Comparison of ENCODE assay signal across 8 cellular contexts in the genomic region with DNA sequence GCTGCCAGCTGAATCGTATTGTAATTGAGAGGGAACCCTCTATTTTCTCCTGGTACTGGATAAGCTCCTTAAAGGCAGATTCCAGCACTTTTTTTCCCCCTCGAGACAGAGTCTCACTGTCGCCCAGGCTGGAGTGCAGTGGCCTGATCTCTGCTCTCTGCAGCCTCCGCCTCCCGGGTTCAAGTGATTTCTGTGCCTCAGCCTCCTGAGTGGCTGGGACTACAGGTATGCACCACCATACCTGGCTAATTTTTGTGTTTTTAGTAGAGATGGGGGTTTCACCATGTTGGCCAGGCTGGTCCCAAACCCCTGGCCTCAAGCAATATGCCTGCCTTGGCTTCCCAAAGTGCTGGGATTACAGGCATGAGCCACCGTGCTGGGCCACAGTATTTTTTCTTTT. TPM values are rescaled to one million over a fixed set of nuclear protein-coding genes. Genes with fewer than 3 reads are reported as not detected.
A peak's percentile ranks its signal among the peaks of the same experiment; 100 is the strongest.
DNase-seq lines count a peak whose midpoint lies in the region; TF ChIP-seq lines count a peak whose summit lies in the region.
"Not testable (repeated sequence)": the region's sequence is repeated elsewhere in the genome, so short reads cannot be mapped to it uniquely, and the experiment has no call there.

No MANE protein-coding gene starts in this region.

- not testable (repeated sequence) for H3K4me3 Mint-ChIP-seq in activated naive CD4-positive, alpha-beta T cell treated with anti-CD3 and anti-CD28 coated beads for 36 hours; nephron progenitor cell

- not testable (repeated sequence) for TF ChIP-seq POLR2A in breast epithelium (IDR thresholded peaks at IDR 0.05); spleen (IDR thresholded peaks at IDR 0.05)

- not testable (repeated sequence) for H3K36me3 ChIP-seq in breast epithelium
- peaks cover 19% of the 10 kb centered on the region for H3K36me3 ChIP-seq in right atrium auricular region
- peaks cover 0 to 28% (median 25%) of the 10 kb centered on the region in 6 donors for H3K36me3 ChIP-seq in spleen

- TF ChIP-seq CTCF in 22Rv1 (IDR thresholded peaks at IDR 0.05); breast epithelium (IDR thresholded peaks at IDR 0.05); right atrium auricular region (IDR thresholded peaks at IDR 0.05); nephron progenitor cell (IDR thresholded peaks at IDR 0.05); spleen (IDR thresholded peaks at IDR 0.05 in 8 of 11, conservative IDR thresholded peaks at IDR 0.05 in 3 of 11): not testable (repeated sequence)

- H3K27ac ChIP-seq in 22Rv1 (peak overlapping the region; percentile 47), breast epithelium (peak overlapping the region; percentile 38 to 88)
- H3K27ac ChIP-seq in right atrium auricular region, spleen: not testable (repeated sequence)

- 82 to 93% (median 90%) methylated on average over 4 to 6 of the region's 6 CpGs for WGBS in spleen, 5 donors

- CTCF ChIA-PET in activated naive CD4-positive, alpha-beta T cell treated with anti-CD3 and anti-CD28 coated beads for 36 hours (lab: Charles Lee), result interaction anchor here (0.8 to 5.8 kb wide), 2 partner anchors 70 to 132 kb away, joined by 4 to 113 read pairs; no protein-coding TSS in a partner anchor

- H3K27ac Mint-ChIP-seq in activated naive CD4-positive, alpha-beta T cell treated with anti-CD3 and anti-CD28 coated beads for 36 hours, result peak overlapping the region; percentile 2
- peak overlapping the region; percentile 56 for H3K27ac Mint-ChIP-seq in nephron progenitor cell

- intact Hi-C loops in activated naive CD4-positive, alpha-beta T cell treated with anti-CD3 and anti-CD28 coated beads for 36 hours (cut with micrococcal nuclease); breast epithelium (cut with DNase I; ENCODE audit: low total_unique reads): not testable (repeated sequence)
- intact Hi-C loops in spleen (cut with DNase I; ENCODE audit: low total_unique reads), result loop anchor here (2.0 kb wide), 1 partner anchor 71 kb away; no protein-coding TSS in a partner anchor

- H3K36me3 Mint-ChIP-seq in activated naive CD4-positive, alpha-beta T cell treated with anti-CD3 and anti-CD28 coated beads for 36 hours (ENCODE audit: low read depth), result peaks cover 14% of the 10 kb centered on the region
- peaks cover 19% of the 10 kb centered on the region for H3K36me3 Mint-ChIP-seq in nephron progenitor cell (ENCODE audit: low read depth)

- H3K4me1 Mint-ChIP-seq in activated naive CD4-positive, alpha-beta T cell treated with anti-CD3 and anti-CD28 coated beads for 36 hours (ENCODE audit: low read depth), result peaks cover 14% of the 10 kb centered on the region
- not testable (repeated sequence) for H3K4me1 Mint-ChIP-seq in nephron progenitor cell

- not testable (repeated sequence) for H3K9me3 ChIP-seq in breast epithelium, right atrium auricular region, spleen

- H3K4me1 ChIP-seq in breast epithelium, right atrium auricular region: not testable (repeated sequence)
- peaks cover 0 to 12% (median 9%) of the 10 kb centered on the region in 6 donors for H3K4me1 ChIP-seq in spleen

- H3K27me3 Mint-ChIP-seq in activated naive CD4-positive, alpha-beta T cell treated with anti-CD3 and anti-CD28 coated beads for 36 hours (ENCODE audit: low read depth); nephron progenitor cell (ENCODE audit: low read depth, poor library complexity): not testable (repeated sequence)

- DNase-seq in NCI-H82 treated with DMSO at 0.1 percent for 48 hours (lab: John Stamatoyannopoulos, UW; ENCODE audit: unreplicated experiment), result peak; percentile 11
- DNase-seq in activated CD8-positive, alpha-beta memory T cell treated with anti-CD3 and anti-CD28 coated beads, Interleukin-2, amount 50 U/mL, for 48 hours, result peak; percentile 36
- DNase-seq in activated naive CD4-positive, alpha-beta T cell treated with anti-CD3 and anti-CD28 coated beads for 36 hours; breast epithelium (ENCODE audit: low spot score in 2 of 2); nephron progenitor cell: not testable (repeated sequence)
- peak; percentile 28 for DNase-seq in right atrium auricular region (ENCODE audit: low spot score)
- DNase-seq in spleen, result peak; percentile 6

- not testable (repeated sequence) for H3K9me3 Mint-ChIP-seq in activated naive CD4-positive, alpha-beta T cell treated with anti-CD3 and anti-CD28 coated beads for 36 hours; nephron progenitor cell

- not testable (repeated sequence) for H3K27me3 ChIP-seq in breast epithelium; right atrium auricular region; spleen (replicated peaks in 1 of 7)

- H3K4me3 ChIP-seq in breast epithelium, right atrium auricular region, spleen: not testable (repeated sequence)

RNA-seq across cellular contexts. Expression of a gene that starts 30.9 kb away (rescaled TPM):
- 10 to 100 TPM; 25.9 to 26.0 TPM for total RNA-seq in activated naive CD4-positive, alpha-beta T cell treated with anti-CD3 and anti-CD28 coated beads for 36 hours
- total RNA-seq in breast epithelium (10 to 100 TPM; 16.8 to 42.0 (median 30.8) TPM), right atrium auricular region (1 to 10 TPM; 7.5 to 9.6 TPM), spleen (10 to 100 TPM; 28.2 to 37.1 (median 31.1) TPM)
- 10 to 100 TPM; 20.6 to 25.9 (median 24.5) TPM for polyA plus RNA-seq in spleen

RNA-seq across cellular contexts. Expression of a gene that starts 47.4 kb away (rescaled TPM):
- total RNA-seq in activated naive CD4-positive, alpha-beta T cell treated with anti-CD3 and anti-CD28 coated beads for 36 hours, result 10 to 100 TPM; 50.7 to 51.3 TPM
- 100 to 1,000 TPM in 2 of 3 donors, 10 to 100 TPM in 1; 86.9 to 126 (median 108) TPM for total RNA-seq in breast epithelium
- total RNA-seq in right atrium auricular region, result 100 to 1,000 TPM in 1 of 2 donors, 10 to 100 TPM in 1; 91.5 to 153 TPM
- total RNA-seq in spleen, result 10 to 100 TPM; 54.7 to 80.2 (median 60.4) TPM
- 10 to 100 TPM in 1 of 3 donors, 1 to 10 TPM in 2; 7.8 to 13.1 (median 9.7) TPM for polyA plus RNA-seq in spleen

RNA-seq across cellular contexts. Expression of a gene that starts 56.9 kb away (rescaled TPM):
- 100 to 1,000 TPM; 117 to 127 TPM for total RNA-seq in activated naive CD4-positive, alpha-beta T cell treated with anti-CD3 and anti-CD28 coated beads for 36 hours
- total RNA-seq in breast epithelium, result 100 to 1,000 TPM in 2 of 3 donors, 10 to 100 TPM in 1; 85.5 to 122 (median 112) TPM
- 10 to 100 TPM; 35.6 to 36.6 TPM for total RNA-seq in right atrium auricular region
- 100 to 1,000 TPM in 1 of 7 donors, 10 to 100 TPM in 6; 65.7 to 104 (median 88.1) TPM for total RNA-seq in spleen
- polyA plus RNA-seq in spleen, result 10 to 100 TPM; 39.3 to 59.0 (median 51.8) TPM

RNA-seq across cellular contexts. Expression of a gene that starts 57.2 kb away (rescaled TPM):
- 100 to 1,000 TPM; 141 to 142 TPM for total RNA-seq in activated naive CD4-positive, alpha-beta T cell treated with anti-CD3 and anti-CD28 coated beads for 36 hours
- total RNA-seq in breast epithelium, result 10 to 100 TPM; 15.5 to 36.0 (median 18.0) TPM
- total RNA-seq in right atrium auricular region, result 1 to 10 TPM; 2.2 to 3.0 TPM
- total RNA-seq in spleen, result 10 to 100 TPM; 22.7 to 46.1 (median 29.9) TPM
- polyA plus RNA-seq in spleen, result 10 to 100 TPM; 13.4 to 25.3 (median 16.9) TPM
